ENCODE assay signal across 16 cellular contexts in the genomic region with DNA sequence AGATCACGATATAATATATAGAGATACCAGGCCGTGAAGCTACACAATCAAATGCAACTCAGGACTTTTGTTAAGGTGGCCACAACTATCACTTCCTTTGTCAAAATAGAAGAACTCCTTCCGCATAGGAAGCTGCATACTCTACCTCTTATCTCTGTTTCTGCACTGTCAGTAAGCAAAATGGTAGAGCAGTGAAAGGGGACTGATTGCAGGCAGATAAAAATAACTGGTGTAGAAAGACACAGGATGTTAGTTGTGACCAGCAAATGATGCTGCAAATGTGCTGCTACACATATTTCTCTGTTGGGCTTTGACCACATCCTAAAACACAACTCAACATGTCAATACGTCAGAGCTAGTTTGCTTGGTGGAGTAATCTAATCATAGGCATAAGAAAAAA. TPM values are rescaled to one million over a fixed set of nuclear protein-coding genes. Genes with fewer than 3 reads are reported as not detected.
DNase-seq lines count a peak whose midpoint lies in the region; ATAC-seq and TF ChIP-seq lines count a peak whose summit lies in the region.
"Had no signal": no experiment of that assay in that cellular context is flagged by ENCODE, and none has a peak within 500 bp of the region (broad histone marks: within the 10 kb centered on the region; RNA-seq: fewer than 3 reads in every experiment).

No MANE protein-coding gene starts in this region.

- no peak for TF ChIP-seq EP300 in transverse colon (IDR thresholded peaks at IDR 0.05; ENCODE audit: low read depth)

- H3K36me3 ChIP-seq in transverse colon, result no peaks in the 10 kb centered on the region
- H3K36me3 ChIP-seq: gastrocnemius medialis, neural progenitor cell had no signal

- intact Hi-C loops in transverse colon (cut with DNase I; ENCODE audit: low total_unique reads), result no loop called here

- in situ Hi-C loops in transverse colon (cut with MboI; ENCODE audit: low pct_ligation_motif_present in 1 of 4, low pct_unique_long_range_greater_than_20kb in 1 of 4, low sequenced_read_pairs in 3 of 4), result no loop called here

- no peaks in the 10 kb centered on the region for H3K27me3 ChIP-seq in transverse colon
- H3K27me3 ChIP-seq: gastrocnemius medialis, neural progenitor cell had no signal

- peak overlapping the region in 3 of 4 donors; percentile 30 to 41 (median 33) for H3K27ac ChIP-seq in transverse colon
- H3K27ac ChIP-seq: gastrocnemius medialis, neural progenitor cell had no signal

- no peak for TF ChIP-seq POLR2A in transverse colon (IDR thresholded peaks at IDR 0.05)

- no peaks in the 10 kb centered on the region for H3K27me3 Mint-ChIP-seq in activated naive CD4-positive, alpha-beta T cell treated with anti-CD3 and anti-CD28 coated beads, Interleukin-2, amount 50 U/mL, for 24 hours
- no peaks in the 10 kb centered on the region for H3K27me3 Mint-ChIP-seq in activated naive CD8-positive, alpha-beta T cell treated with anti-CD3 and anti-CD28 coated beads, Interleukin-2, amount 10 ng/mL, durations not matched to agents 7 days and 5 days

- H3K27ac Mint-ChIP-seq in activated naive CD4-positive, alpha-beta T cell treated with anti-CD3 and anti-CD28 coated beads, Interleukin-2, amount 50 U/mL, for 24 hours, result peak overlapping the region; percentile 78
- H3K27ac Mint-ChIP-seq in activated naive CD8-positive, alpha-beta T cell treated with anti-CD3 and anti-CD28 coated beads, Interleukin-2, amount 10 ng/mL, durations not matched to agents 7 days and 5 days, result peak overlapping the region; percentile 81
- H3K27ac Mint-ChIP-seq: neural progenitor cell had no signal

- POLR2A ChIA-PET in activated naive CD8-positive, alpha-beta T cell treated with anti-CD3 and anti-CD28 coated beads, Interleukin-2, amount 10 ng/mL, durations not matched to agents 7 days and 5 days (lab: Charles Lee), result interaction anchor here (0.7 to 1.3 kb wide), 3 partner anchors 15 to 216 kb away, joined by 3 to 4 read pairs (median 3); no protein-coding TSS in a partner anchor

- H3K4me1 ChIP-seq in transverse colon, result peaks cover 0 to 6% (median 0%) of the 10 kb centered on the region in 4 donors
- H3K4me1 ChIP-seq: gastrocnemius medialis, neural progenitor cell had no signal

- DNase-seq in activated naive CD4-positive, alpha-beta T cell treated with Interleukin-2 at 50 U/mL for 16 hours, result no peak
- no peak for DNase-seq in activated naive CD8-positive, alpha-beta T cell treated with anti-CD3 and anti-CD28 coated beads, Interleukin-2, amount 10 ng/mL, durations not matched to agents 7 days and 5 days
- no peak for DNase-seq in transverse colon
- DNase-seq in hippocampal formation (lab: John Stamatoyannopoulos, UW), result no peak
- DNase-seq: aorta, gastrocnemius medialis, GOT3, NCI-H187, NCI-H748 treated with DMSO at 0.1 percent for 48 hours, SHP77 treated with DMSO at 0.1 percent for 48 hours had no signal

- H3K9me3 Mint-ChIP-seq in activated naive CD4-positive, alpha-beta T cell treated with anti-CD3 and anti-CD28 coated beads, Interleukin-2, amount 50 U/mL, for 24 hours, result peaks cover 22% of the 10 kb centered on the region
- H3K9me3 Mint-ChIP-seq in activated naive CD8-positive, alpha-beta T cell treated with anti-CD3 and anti-CD28 coated beads, Interleukin-2, amount 10 ng/mL, durations not matched to agents 7 days and 5 days, result peaks cover 13% of the 10 kb centered on the region
- H3K9me3 Mint-ChIP-seq: neural progenitor cell had no signal

- peak overlapping the region; percentile 45 for H3K4me3 Mint-ChIP-seq in activated naive CD4-positive, alpha-beta T cell treated with anti-CD3 and anti-CD28 coated beads, Interleukin-2, amount 50 U/mL, for 24 hours
- H3K4me3 Mint-ChIP-seq in activated naive CD8-positive, alpha-beta T cell treated with anti-CD3 and anti-CD28 coated beads, Interleukin-2, amount 10 ng/mL, durations not matched to agents 7 days and 5 days, result peak overlapping the region; percentile 58
- H3K4me3 Mint-ChIP-seq: neural progenitor cell had no signal

- peaks cover 31% of the 10 kb centered on the region for H3K4me1 Mint-ChIP-seq in activated naive CD4-positive, alpha-beta T cell treated with anti-CD3 and anti-CD28 coated beads, Interleukin-2, amount 50 U/mL, for 24 hours
- peaks cover 20% of the 10 kb centered on the region for H3K4me1 Mint-ChIP-seq in activated naive CD8-positive, alpha-beta T cell treated with anti-CD3 and anti-CD28 coated beads, Interleukin-2, amount 10 ng/mL, durations not matched to agents 7 days and 5 days

- ATAC-seq in HG03520 (IDR thresholded peaks at IDR 0.05; ENCODE audit: unreplicated experiment) (peak; percentile 84), HG03342 (IDR thresholded peaks at IDR 0.05; ENCODE audit: unreplicated experiment) (no peak), GM21717 (IDR thresholded peaks at IDR 0.05; ENCODE audit: unreplicated experiment) (no peak)
- peak; percentile 98 for ATAC-seq in activated naive CD8-positive, alpha-beta T cell treated with anti-CD3 and anti-CD28 coated beads, Interleukin-2, amount 10 ng/mL, durations not matched to agents 7 days and 5 days (ENCODE audit: low read depth)
- ATAC-seq: gastrocnemius medialis had no signal

- 71 to 81% methylated on average over 4 of the region's 4 CpGs for WGBS in transverse colon (ENCODE audit: low coverage in 1 of 2), 2 donors

- H3K4me3 ChIP-seq in transverse colon, result no peak overlapping the region
- H3K4me3 ChIP-seq: gastrocnemius medialis, neural progenitor cell had no signal

- peaks cover 3% of the 10 kb centered on the region for H3K36me3 Mint-ChIP-seq in activated naive CD4-positive, alpha-beta T cell treated with anti-CD3 and anti-CD28 coated beads, Interleukin-2, amount 50 U/mL, for 24 hours
- H3K36me3 Mint-ChIP-seq in activated naive CD8-positive, alpha-beta T cell treated with anti-CD3 and anti-CD28 coated beads, Interleukin-2, amount 10 ng/mL, durations not matched to agents 7 days and 5 days, result peaks cover 14% of the 10 kb centered on the region
- H3K36me3 Mint-ChIP-seq: neural progenitor cell had no signal

- no peaks in the 10 kb centered on the region for H3K9me3 ChIP-seq in transverse colon
- H3K9me3 ChIP-seq: gastrocnemius medialis had no signal

- no peak for TF ChIP-seq CTCF in transverse colon (IDR thresholded peaks at IDR 0.05)

RNA-seq across cellular contexts. Expression of a gene that starts 16.3 kb away (rescaled TPM):
- total RNA-seq in activated naive CD8-positive, alpha-beta T cell treated with anti-CD3 and anti-CD28 coated beads, Interleukin-2, amount 10 ng/mL, durations not matched to agents 7 days and 5 days, result 10 to 100 TPM; 54.5 to 56.0 TPM
- 1 to 10 TPM in 2 of 4 donors, under 1 TPM in 1, not detected in 1; 0.41 to 2.2 (median 1.1) TPM for total RNA-seq in transverse colon
- total RNA-seq: gastrocnemius medialis, kidney epithelial cell had no signal

RNA-seq across cellular contexts. Expression of a gene that starts 49.1 kb away (rescaled TPM):
- total RNA-seq in activated naive CD8-positive, alpha-beta T cell treated with anti-CD3 and anti-CD28 coated beads, Interleukin-2, amount 10 ng/mL, durations not matched to agents 7 days and 5 days, result not detected
- 10 to 100 TPM in 2 of 4 donors, 1 to 10 TPM in 1, not detected in 1; 3.3 to 62.7 (median 14.2) TPM for total RNA-seq in transverse colon
- total RNA-seq: aorta, gastrocnemius medialis, kidney epithelial cell had no signal

Comparison
In these comparisons a context has a peak if more than half of its experiments do, and no peak if none do; other contexts are left out.
1. ATAC-seq: peak in HG03520 (single experiment) and activated naive CD8-positive, alpha-beta T cell treated with anti-CD3 and anti-CD28 coated beads, Interleukin-2, amount 10 ng/mL, durations not matched to agents 7 days and 5 days (single experiment); none in HG03342 (single experiment) and GM21717 (single experiment).
2. RNA of a gene that starts 16.3 kb away (total RNA-seq): 54.5 to 56.0 TPM in activated naive CD8-positive, alpha-beta T cell treated with anti-CD3 and anti-CD28 coated beads, Interleukin-2, amount 10 ng/mL, durations not matched to agents 7 days and 5 days; 0.41 to 2.2 TPM in transverse colon; every median in the first group is over 10 times any median in the second.